14 cellular contexts compared by ENCODE assay signal in genomic region chr15:69093127-69093526, GRCh38.
DNase-seq lines count a peak whose midpoint lies in the region; ATAC-seq and TF ChIP-seq lines count a peak whose summit lies in the region.
"Had no signal": no experiment of that assay in that cellular context is flagged by ENCODE, and none has a peak within 500 bp of the region (broad histone marks: within the 10 kb centered on the region; RNA-seq: fewer than 3 reads in every experiment).

No MANE protein-coding gene starts in this region.

- no peak overlapping the region for H3K4ac ChIP-seq in H9 (ENCODE audit: low read depth, low read length)

- H3K23me2 ChIP-seq in H9 (ENCODE audit: insufficient read length, low read depth, low read length, poor library complexity, severe bottlenecking): peaks cover 2% of the 10 kb centered on the region

- TF ChIP-seq POLR2A in gastroesophageal sphincter (IDR thresholded peaks at IDR 0.05): no peak

- H3K4me3 Mint-ChIP-seq in H9: no peak overlapping the region
- no peak overlapping the region for H3K4me3 Mint-ChIP-seq in chondrocyte (ENCODE audit: unreplicated experiment)
- H3K4me3 Mint-ChIP-seq: activated naive CD8-positive, alpha-beta T cell treated with anti-CD3 and anti-CD28 coated beads, Interleukin-2, amount 10 ng/mL, durations not matched to agents 7 days and 5 days; CD4-positive, alpha-beta T cell had no signal

- peaks cover 0 to 4% (median 3%) of the 10 kb centered on the region in 3 experiments; a peak in 2 of 7 replicates for H3K36me3 Mint-ChIP-seq in H9 (ENCODE audit: insufficient read depth in 1 of 3, low read depth in 3 of 3)
- H3K36me3 Mint-ChIP-seq in chondrocyte (ENCODE audit: low read depth): peaks cover 2% of the 10 kb centered on the region
- H3K36me3 Mint-ChIP-seq: activated naive CD8-positive, alpha-beta T cell treated with anti-CD3 and anti-CD28 coated beads, Interleukin-2, amount 10 ng/mL, durations not matched to agents 7 days and 5 days had no signal

- no peak for TF ChIP-seq EP300 in gastroesophageal sphincter (IDR thresholded peaks at IDR 0.05)

- no peak overlapping the region for H3K23ac ChIP-seq in H9 (ENCODE audit: insufficient read length, low read depth, low read length)

- no peak overlapping the region for H3K56ac ChIP-seq in H9 (ENCODE audit: insufficient read length, low read depth, low read length)

- no peaks in the 10 kb centered on the region for H3K79me2 ChIP-seq in H9 (ENCODE audit: insufficient read depth, low read length)
- H3K79me2 ChIP-seq in parathyroid adenoma: no peaks in the 10 kb centered on the region

- no peak overlapping the region for H2AFZ ChIP-seq in H9 (ENCODE audit: low read length)
- H2AFZ ChIP-seq in parathyroid adenoma: peak overlapping the region; percentile 74

- H2BK12ac ChIP-seq in H9 (ENCODE audit: insufficient read length, low read depth, low read length): no peak overlapping the region

- no peak overlapping the region for H3K14ac ChIP-seq in H9 (ENCODE audit: insufficient read depth, low read length)

- H3K4me3 ChIP-seq in fibroblast of pulmonary artery (replicated peaks; ENCODE audit: low read depth, low read length) (no peak overlapping the region), parathyroid adenoma (ENCODE audit: low read depth, low read length) (no peak overlapping the region), gastroesophageal sphincter (no peak overlapping the region)
- H3K4me3 ChIP-seq: colonic mucosa, ovary had no signal

- H3K4me1 ChIP-seq in H9 (ENCODE audit: insufficient read depth, low read length): peaks cover 22% of the 10 kb centered on the region; the same call in 1 of the 2 replicates
- H3K4me1 ChIP-seq in parathyroid adenoma: peaks cover 11% of the 10 kb centered on the region
- H3K4me1 ChIP-seq in gastroesophageal sphincter: peaks cover 0 to 6% (median 0%) of the 10 kb centered on the region in 3 donors
- H3K4me1 ChIP-seq: colonic mucosa had no signal

- no peaks in the 10 kb centered on the region for H3K79me1 ChIP-seq in H9 (ENCODE audit: insufficient read depth, low read depth, low read length, poor library complexity, severe bottlenecking)

- H3K9ac ChIP-seq in H9 (ENCODE audit: extremely low read depth, insufficient read length, low read length): no peak overlapping the region
- H3K9ac ChIP-seq in parathyroid adenoma: no peak overlapping the region

- TF ChIP-seq CTCF in H9 (conservative IDR thresholded peaks at IDR 0.05) (no peak), fibroblast of pulmonary artery (IDR thresholded peaks at IDR 0.05; ENCODE audit: low read length, missing control alignments) (no peak), parathyroid adenoma (IDR thresholded peaks at IDR 0.05) (no peak), chondrocyte (IDR thresholded peaks at IDR 0.05) (no peak), gastroesophageal sphincter (IDR thresholded peaks at IDR 0.05) (no peak)

- no peaks in the 10 kb centered on the region for H3K27me3 ChIP-seq in H9 (ENCODE audit: insufficient read depth, low read length)
- H3K27me3 ChIP-seq in parathyroid adenoma (ENCODE audit: control insufficient read depth, insufficient read depth, low read length): no peaks in the 10 kb centered on the region
- H3K27me3 ChIP-seq in gastroesophageal sphincter: peaks cover 12% of the 10 kb centered on the region
- H3K27me3 ChIP-seq: colonic mucosa, ovary had no signal

- no peak overlapping the region for H3T11ph ChIP-seq in H9 (ENCODE audit: low read length)

- no peak overlapping the region for H2BK5ac ChIP-seq in H9 (ENCODE audit: insufficient read length, low read length)

- H3K27me3 Mint-ChIP-seq in H9 (ENCODE audit: low read depth): peaks cover 19% of the 10 kb centered on the region
- H3K27me3 Mint-ChIP-seq in chondrocyte (ENCODE audit: low read depth): peaks cover 9% of the 10 kb centered on the region
- H3K27me3 Mint-ChIP-seq: CD4-positive, alpha-beta T cell had no signal

- H3K9me3 Mint-ChIP-seq in H9: peaks cover 0 to 1% of the 10 kb centered on the region in 2 experiments; a peak in 2 of 5 replicates
- no peaks in the 10 kb centered on the region for H3K9me3 Mint-ChIP-seq in chondrocyte (ENCODE audit: low read depth)
- H3K9me3 Mint-ChIP-seq: activated naive CD8-positive, alpha-beta T cell treated with anti-CD3 and anti-CD28 coated beads, Interleukin-2, amount 10 ng/mL, durations not matched to agents 7 days and 5 days; CD4-positive, alpha-beta T cell had no signal

- H4K8ac ChIP-seq in H9 (replicated peaks; ENCODE audit: insufficient read length, low read depth, low read length): no peak overlapping the region

- ATAC-seq in HG03520 (IDR thresholded peaks at IDR 0.05; ENCODE audit: unreplicated experiment): no peak
- ATAC-seq in gastroesophageal sphincter: no peak

- H4K20me1 ChIP-seq in H9 (ENCODE audit: control insufficient read depth, insufficient read depth, insufficient read length): no peaks in the 10 kb centered on the region

- no peak overlapping the region for H2AK5ac ChIP-seq in H9 (ENCODE audit: insufficient read length, low read length)

- WGBS in H9 (ENCODE audit: extremely low coverage, insufficient read length, low lambda C conversion rate): no CpG with 5 or more reads among the region's 4 CpGs
- 50% methylated on average over 3 of the region's 4 CpGs; no CpG with 5 or more reads in 1 of the 2 donors for WGBS in gastroesophageal sphincter (ENCODE audit: low coverage in 1 of 2), 2 donors

- no peak overlapping the region for H3K18ac ChIP-seq in H9 (ENCODE audit: insufficient read length, low read depth, low read length)

- H3K36me3 ChIP-seq in parathyroid adenoma (ENCODE audit: control insufficient read depth, insufficient read depth, low read length) (no peaks in the 10 kb centered on the region), gastroesophageal sphincter (no peaks in the 10 kb centered on the region)
- H3K36me3 ChIP-seq: colonic mucosa, ovary had no signal

- H2BK15ac ChIP-seq in H9 (ENCODE audit: low read depth, low read length): no peak overlapping the region

- H3K9me3 ChIP-seq in H9 (ENCODE audit: control insufficient read depth, low read depth, low read length): no peaks in the 10 kb centered on the region
- H3K9me3 ChIP-seq in parathyroid adenoma (ENCODE audit: control insufficient read depth, low read length): no peaks in the 10 kb centered on the region
- H3K9me3 ChIP-seq in gastroesophageal sphincter: no peaks in the 10 kb centered on the region
- H3K9me3 ChIP-seq: colonic mucosa, ovary had no signal

- H2BK120ac ChIP-seq in H9 (ENCODE audit: low read depth, low read length, poor library complexity, severe bottlenecking): no peak overlapping the region

- peak; percentile 86 for DNase-seq in H9
- DNase-seq in SK-N-DZ (ENCODE audit: low spot score): peak; percentile 80
- peak; percentile 58 for DNase-seq in fibroblast of pulmonary artery (ENCODE audit: low read depth)
- no peak for DNase-seq in chondrocyte (ENCODE audit: low spot score)
- DNase-seq in NCI-H1694 (lab: John Stamatoyannopoulos, UW): no peak
- DNase-seq: activated naive CD8-positive, alpha-beta T cell treated with anti-CD3 and anti-CD28 coated beads, Interleukin-2, amount 10 ng/mL, durations not matched to agents 7 days and 5 days; CD4-positive, alpha-beta T cell; colonic mucosa; NCI-H1417; NCI-H510A treated with DMSO at 0.1 percent for 48 hours; ovary had no signal

- H2BK20ac ChIP-seq in H9 (ENCODE audit: low read depth, low read length, poor library complexity, severe bottlenecking): no peak overlapping the region

- H3K4me2 ChIP-seq in H9 (ENCODE audit: insufficient read depth, insufficient read length, low read length): no peak overlapping the region
- H3K4me2 ChIP-seq in parathyroid adenoma (ENCODE audit: low read length): no peak overlapping the region

- no peak overlapping the region for H3K27ac ChIP-seq in H9 (ENCODE audit: insufficient read length, low read depth, low read length)
- H3K27ac ChIP-seq in parathyroid adenoma: peak overlapping the region; percentile 66
- no peak overlapping the region for H3K27ac ChIP-seq in gastroesophageal sphincter
- H3K27ac ChIP-seq: colonic mucosa, ovary had no signal

- no peak overlapping the region for H3K27ac Mint-ChIP-seq in H9
- no peak overlapping the region for H3K27ac Mint-ChIP-seq in chondrocyte (ENCODE audit: unreplicated experiment)
- H3K27ac Mint-ChIP-seq: activated naive CD8-positive, alpha-beta T cell treated with anti-CD3 and anti-CD28 coated beads, Interleukin-2, amount 10 ng/mL, durations not matched to agents 7 days and 5 days; CD4-positive, alpha-beta T cell had no signal

- H4K91ac ChIP-seq in H9 (ENCODE audit: insufficient read length, low read depth, low read length): no peak overlapping the region

- H3K4me1 Mint-ChIP-seq in H9: peaks cover 74 to 83% of the 10 kb centered on the region in 2 experiments
- peaks cover 10% of the 10 kb centered on the region for H3K4me1 Mint-ChIP-seq in chondrocyte (ENCODE audit: low read depth)
- H3K4me1 Mint-ChIP-seq: activated naive CD8-positive, alpha-beta T cell treated with anti-CD3 and anti-CD28 coated beads, Interleukin-2, amount 10 ng/mL, durations not matched to agents 7 days and 5 days had no signal

- no peak overlapping the region for H4K5ac ChIP-seq in H9 (ENCODE audit: insufficient read length, low read depth, low read length)

Comparison
In these comparisons a context has a peak if more than half of its experiments do, and no peak if none do; other contexts are left out.
1. DNase-seq: peak in H9 (single experiment), SK-N-DZ (single experiment) and fibroblast of pulmonary artery (single experiment); none in chondrocyte (single experiment) and NCI-H1694 (single experiment).